14 cellular contexts compared by ENCODE assay signal in genomic region chr20:51028616-51029263, GRCh38.
"Had no signal": no experiment of that assay in that cellular context is flagged by ENCODE, and none has a peak within 500 bp of the region (broad histone marks: within the 10 kb centered on the region; RNA-seq: fewer than 3 reads in every experiment).

No MANE protein-coding gene starts in this region.

- H3K27ac ChIP-seq: gastroesophageal sphincter, heart right ventricle, parathyroid adenoma, tibial nerve, vagina had no signal

- FAIRE-seq: islet of Langerhans had no signal

- H3K79me2 ChIP-seq: parathyroid adenoma had no signal

- ATAC-seq: activated T-cell treated with anti-CD3 and anti-CD28 coated beads, Interleukin-2, amount 50 U/mL, for 72 hours; gastroesophageal sphincter; heart right ventricle had no signal

- H3K27me3 ChIP-seq: vagina had no signal

- H3K4me3 ChIP-seq: gastroesophageal sphincter, heart right ventricle, lung, tibial nerve, vagina had no signal

- DNase-seq: activated CD4-positive, alpha-beta memory T cell treated with anti-CD3 and anti-CD28 coated beads, Interleukin-2, amount 10 ng/mL, durations not matched to agents 7 days and 5 days; activated gamma-delta T cell treated with Interleukin-2 at 50 U/mL for 16 hours; activated T-cell treated with anti-CD3 and anti-CD28 coated beads, Interleukin-2, amount 50 U/mL, for 72 hours; anterior cingulate cortex; erythroblast; heart right ventricle; stimulated activated CD4-positive, alpha-beta T cell treated with anti-CD3 and anti-CD28 coated beads, Interleukin-2, amount 100 ng/mL, for 48 hours; stimulated activated naive CD4-positive, alpha-beta T cell had no signal

- H3K27ac Mint-ChIP-seq: activated CD4-positive, alpha-beta memory T cell treated with anti-CD3 and anti-CD28 coated beads, Interleukin-2, amount 10 ng/mL, durations not matched to agents 7 days and 5 days; activated T-cell treated with anti-CD3 and anti-CD28 coated beads, Interleukin-2, amount 50 U/mL, for 72 hours had no signal

- H3K9me3 ChIP-seq: gastroesophageal sphincter, heart right ventricle, tibial nerve, vagina had no signal

- H3K36me3 ChIP-seq: gastroesophageal sphincter, heart right ventricle, tibial nerve, vagina had no signal

- H2AFZ ChIP-seq: parathyroid adenoma had no signal

- H3K9ac ChIP-seq: parathyroid adenoma had no signal

- H3K4me3 Mint-ChIP-seq: activated CD4-positive, alpha-beta memory T cell treated with anti-CD3 and anti-CD28 coated beads, Interleukin-2, amount 10 ng/mL, durations not matched to agents 7 days and 5 days; activated T-cell treated with anti-CD3 and anti-CD28 coated beads, Interleukin-2, amount 50 U/mL, for 72 hours had no signal

- H3K4me1 ChIP-seq: parathyroid adenoma had no signal
